16 cellular contexts compared by ENCODE assay signal in the genomic region with DNA sequence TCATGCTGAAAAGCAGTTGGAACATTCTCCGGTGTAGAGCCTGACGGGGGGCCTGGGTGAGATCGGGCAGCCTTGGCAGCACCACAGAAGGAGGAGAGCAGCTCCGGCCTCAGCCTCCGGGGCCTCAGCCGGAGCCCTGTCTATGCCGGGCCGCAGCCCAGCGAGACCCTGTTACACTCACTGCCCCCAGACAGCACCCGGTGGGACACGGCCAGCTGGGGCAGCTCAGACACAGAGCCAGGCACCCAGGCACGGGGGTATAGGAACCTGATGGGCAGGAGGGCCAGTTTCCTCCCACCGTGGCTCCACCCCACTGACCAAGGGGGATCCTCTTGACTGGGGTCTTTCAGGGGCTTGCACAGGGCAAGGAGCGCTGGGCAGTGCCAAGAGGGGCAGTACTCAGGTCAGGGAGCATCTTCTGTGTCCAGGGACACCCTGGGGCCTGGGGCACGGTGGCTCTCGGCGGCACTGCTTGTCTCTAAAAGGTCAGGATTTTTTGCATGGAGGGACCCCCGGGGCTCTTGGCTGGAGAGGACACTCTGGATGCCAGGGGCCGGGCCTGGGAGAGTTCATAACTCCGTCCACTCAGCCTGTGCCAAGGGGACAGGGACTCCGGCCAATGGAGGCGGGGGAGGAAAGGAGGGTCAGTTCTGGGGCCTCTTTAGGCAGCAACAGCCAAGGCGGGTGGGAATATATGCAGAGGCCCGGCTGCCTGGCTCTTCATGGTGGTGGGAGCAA. TPM values are rescaled to one million over a fixed set of nuclear protein-coding genes. Genes with fewer than 3 reads are reported as not detected.
DNase-seq lines count a peak whose midpoint lies in the region; ATAC-seq, FAIRE-seq and TF ChIP-seq lines count a peak whose summit lies in the region.
"Had no signal": no experiment of that assay in that cellular context is flagged by ENCODE, and none has a peak within 500 bp of the region (broad histone marks: within the 10 kb centered on the region; RNA-seq: fewer than 3 reads in every experiment).

No MANE protein-coding gene starts in this region.

- H3K9me3 Mint-ChIP-seq in CD4-positive, alpha-beta T cell, result no peaks in the 10 kb centered on the region
- no peaks in the 10 kb centered on the region for H3K9me3 Mint-ChIP-seq in stimulated activated naive B cell treated with anti-CD40 and anti-IgM and Interleukin-4, amounts not matched to agents 10 μg/mL and 1 μg/mL and 100 μg/mL, for 72 hours
- H3K9me3 Mint-ChIP-seq: type B pancreatic cell had no signal

- no peak for FAIRE-seq in pancreas (lab: Jason Lieb, UNC)
- FAIRE-seq: colon, GM12878 had no signal

- H3K27ac Mint-ChIP-seq in CD4-positive, alpha-beta T cell, result peak overlapping the region; percentile 53
- peak overlapping the region; percentile 56 for H3K27ac Mint-ChIP-seq in stimulated activated naive B cell treated with anti-CD40 and anti-IgM and Interleukin-4, amounts not matched to agents 10 μg/mL and 1 μg/mL and 100 μg/mL, for 72 hours

- CTCF ChIA-PET in CD4-positive, alpha-beta T cell (lab: Charles Lee), result no interaction called here

- peak overlapping the region; percentile 21 for H3K4me3 ChIP-seq in lower lobe of right lung
- H3K4me3 ChIP-seq in pancreas, result no peak overlapping the region
- H3K4me3 ChIP-seq: GM12878 had no signal

- POLR2A ChIA-PET in CD4-positive, alpha-beta T cell (lab: Charles Lee), result interaction anchor here (1.3 to 1.4 kb wide), 2 partner anchors 21 to 54 kb away, joined by 4 read pairs; a partner anchor contains a TSS

- H3K4me1 ChIP-seq in lower lobe of right lung (peaks cover 63% of the 10 kb centered on the region), pancreas (no peaks in the 10 kb centered on the region)

- H3K4me3 Mint-ChIP-seq in CD4-positive, alpha-beta T cell, result no peak overlapping the region
- H3K4me3 Mint-ChIP-seq in stimulated activated naive B cell treated with anti-CD40 and anti-IgM and Interleukin-4, amounts not matched to agents 10 μg/mL and 1 μg/mL and 100 μg/mL, for 72 hours, result peak overlapping the region in 1 of 2 donors; percentile 14
- H3K4me3 Mint-ChIP-seq: type B pancreatic cell had no signal

- H3K27me3 ChIP-seq in CD4-positive, alpha-beta T cell (ENCODE audit: control insufficient read depth, insufficient read depth, low read length), result no peaks in the 10 kb centered on the region
- H3K27me3 ChIP-seq in lower lobe of right lung (ENCODE audit: low read depth) (no peaks in the 10 kb centered on the region), pancreas (no peaks in the 10 kb centered on the region)

- 85 to 94% methylated on average over 22 to 24 of the region's 24 CpGs for WGBS in pancreas, 2 donors

- peaks cover 36% of the 10 kb centered on the region for H3K36me3 ChIP-seq in lower lobe of right lung
- H3K36me3 ChIP-seq in pancreas, result peaks cover 0 to 7% (median 0%) of the 10 kb centered on the region in 3 donors

- intact Hi-C loops in CD4-positive, alpha-beta T cell (cut with DNase I, micrococcal nuclease), result no loop called here
- intact Hi-C loops in lower lobe of right lung (cut with DNase I) (no loop called here), pancreas (cut with DNase I) (no loop called here)

- no peak for TF ChIP-seq CTCF in CD4-positive, alpha-beta T cell (IDR thresholded peaks at IDR 0.05)
- no peak for TF ChIP-seq CTCF in lower lobe of right lung (IDR thresholded peaks at IDR 0.05)
- no peak for TF ChIP-seq CTCF in pancreas (IDR thresholded peaks at IDR 0.05)

- ATAC-seq in CD4-positive, alpha-beta T cell (ENCODE audit: poor library complexity), result no peak
- no peak for ATAC-seq in lower lobe of right lung
- no peak for ATAC-seq in stimulated activated naive B cell treated with anti-CD40 and anti-IgM and Interleukin-4, amounts not matched to agents 10 μg/mL and 1 μg/mL and 100 μg/mL, for 72 hours (replicated peaks)
- ATAC-seq in esophagus mucosa, result no peak
- ATAC-seq in pancreas, result no peak
- ATAC-seq: GM12878 had no signal

- peak overlapping the region; percentile 34 for H3K27ac ChIP-seq in CD4-positive, alpha-beta T cell (ENCODE audit: low read depth, low read length)
- H3K27ac ChIP-seq in caudate nucleus (ENCODE audit: low read depth, low read length), result peak overlapping the region; percentile 52
- H3K27ac ChIP-seq in lower lobe of right lung, result peak overlapping the region; percentile 38
- H3K27ac ChIP-seq in pancreas, result no peak overlapping the region
- H3K27ac ChIP-seq: KMS-11 had no signal

- H3K27me3 Mint-ChIP-seq in CD4-positive, alpha-beta T cell, result no peaks in the 10 kb centered on the region
- H3K27me3 Mint-ChIP-seq in stimulated activated naive B cell treated with anti-CD40 and anti-IgM and Interleukin-4, amounts not matched to agents 10 μg/mL and 1 μg/mL and 100 μg/mL, for 72 hours, result no peaks in the 10 kb centered on the region
- H3K27me3 Mint-ChIP-seq: type B pancreatic cell had no signal

- DNase-seq in CD4-positive, alpha-beta T cell, result no peak
- DNase-seq in caudate nucleus (lab: John Stamatoyannopoulos, UW) (peak in 31 of 61 donors; percentile 9 to 66 (median 39)), lower lobe of right lung (no peak), cerebellar nuclear complex (lab: John Stamatoyannopoulos, UW) (no peak), SIG-M5 (lab: John Stamatoyannopoulos, UW) (no peak), pancreas (no peak)
- no peak for DNase-seq in stimulated activated naive B cell treated with anti-CD40 and anti-IgM and Interleukin-4, amounts not matched to agents 10 μg/mL and 1 μg/mL and 100 μg/mL, for 72 hours
- DNase-seq: activated gamma-delta T cell treated with Interleukin-2 at 50 U/mL for 16 hours, NCI-H1694, NCI-H748 treated with DMSO at 0.1 percent for 48 hours, SHP77 had no signal

- H3K9me3 ChIP-seq in CD4-positive, alpha-beta T cell (ENCODE audit: control insufficient read depth, low read length), result no peaks in the 10 kb centered on the region
- H3K9me3 ChIP-seq in lower lobe of right lung (no peaks in the 10 kb centered on the region), pancreas (no peaks in the 10 kb centered on the region)

- peaks cover 33% of the 10 kb centered on the region for H3K4me1 Mint-ChIP-seq in CD4-positive, alpha-beta T cell (ENCODE audit: low read depth)
- peaks cover 22 to 41% of the 10 kb centered on the region in 2 donors for H3K4me1 Mint-ChIP-seq in stimulated activated naive B cell treated with anti-CD40 and anti-IgM and Interleukin-4, amounts not matched to agents 10 μg/mL and 1 μg/mL and 100 μg/mL, for 72 hours

- peaks cover 14% of the 10 kb centered on the region for H3K36me3 Mint-ChIP-seq in CD4-positive, alpha-beta T cell (ENCODE audit: low read depth)
- peaks cover 15% of the 10 kb centered on the region in 2 donors for H3K36me3 Mint-ChIP-seq in stimulated activated naive B cell treated with anti-CD40 and anti-IgM and Interleukin-4, amounts not matched to agents 10 μg/mL and 1 μg/mL and 100 μg/mL, for 72 hours
- H3K36me3 Mint-ChIP-seq: type B pancreatic cell had no signal

RNA-seq across cellular contexts. Expression of a gene that starts 9.4 kb away (rescaled TPM):
- 10 to 100 TPM; 74.9 to 76.9 TPM for total RNA-seq in CD4-positive, alpha-beta T cell
- total RNA-seq in lower lobe of right lung (116 TPM), esophagus mucosa (28.4 TPM), pancreas (10 to 100 TPM; 20.4 to 41.1 (median 23.0) TPM)
- 10 to 100 TPM; 79.5 to 80.8 TPM for polyA plus RNA-seq in pancreas

RNA-seq across cellular contexts. Expression of a gene that starts 25.2 kb away (rescaled TPM):
- 1 to 10 TPM; 2.0 to 2.7 TPM for total RNA-seq in CD4-positive, alpha-beta T cell
- total RNA-seq in lower lobe of right lung (5.1 TPM), esophagus mucosa (5.7 TPM), pancreas (1 to 10 TPM; 3.5 to 6.4 (median 5.0) TPM)
- 1 to 10 TPM; 6.7 to 6.8 TPM for polyA plus RNA-seq in pancreas

RNA-seq across cellular contexts. Expression of a gene that starts 54.1 kb away (rescaled TPM):
- 100 to 1,000 TPM; 111 to 124 TPM for total RNA-seq in CD4-positive, alpha-beta T cell
- 66.3 TPM for total RNA-seq in lower lobe of right lung
- 51.6 TPM for total RNA-seq in esophagus mucosa
- total RNA-seq in pancreas, result 10 to 100 TPM; 29.1 to 54.6 (median 38.8) TPM
- polyA plus RNA-seq in pancreas, result 100 to 1,000 TPM in 1 of 2 donors, 10 to 100 TPM in 1; 76.3 to 136 TPM

Comparison
In these comparisons a context has a peak if more than half of its experiments do, and no peak if none do; other contexts are left out.
1. DNase-seq: peak in caudate nucleus (31 of 61); none in CD4-positive, alpha-beta T cell (0 of 10), lower lobe of right lung (single experiment), stimulated activated naive B cell treated with anti-CD40 and anti-IgM and Interleukin-4, amounts not matched to agents 10 μg/mL and 1 μg/mL and 100 μg/mL, for 72 hours (single experiment), cerebellar nuclear complex (0 of 2), SIG-M5 (single experiment) and pancreas (0 of 6).
2. H3K27ac ChIP-seq: peak in CD4-positive, alpha-beta T cell (single experiment), caudate nucleus (single experiment) and lower lobe of right lung (single experiment); none in pancreas (0 of 4).